Comparison of ENCODE assay signal across 19 cellular contexts in genomic region chr9:122191519-122191918, GRCh38.
"Had no signal": no experiment of that assay in that cellular context is flagged by ENCODE, and none has a peak within 500 bp of the region (broad histone marks: within the 10 kb centered on the region; RNA-seq: fewer than 3 reads in every experiment).

No MANE protein-coding gene starts in this region.

- ATAC-seq: body of pancreas, gastrocnemius medialis, left lobe of liver, SK-N-SH treated with all-trans-retinoic acid at 6 μM for 48 hours had no signal

- H3K9me3 Mint-ChIP-seq: activated B cell treated with CpG ODN at 0.5 μM for 24 hours; central memory CD8-positive, alpha-beta T cell; naive B cell had no signal

- H3K4me3 ChIP-seq: body of pancreas, coronary artery, gastrocnemius medialis, heart left ventricle, smooth muscle cell, stomach, testis, upper lobe of right lung had no signal

- H3K4me3 Mint-ChIP-seq: activated B cell treated with CpG ODN at 0.5 μM for 24 hours; activated CD8-positive, alpha-beta T cell treated with anti-CD3 and anti-CD28 coated beads, Interleukin-2, amount 10 ng/mL, durations not matched to agents 7 days and 5 days; activated naive CD8-positive, alpha-beta T cell; central memory CD8-positive, alpha-beta T cell; naive B cell had no signal

- H3K36me3 Mint-ChIP-seq: activated naive CD8-positive, alpha-beta T cell; naive B cell had no signal

- H3K4me1 Mint-ChIP-seq: activated B cell treated with CpG ODN at 0.5 μM for 24 hours; central memory CD8-positive, alpha-beta T cell; naive B cell had no signal

- H3K27me3 Mint-ChIP-seq: activated naive CD8-positive, alpha-beta T cell; central memory CD8-positive, alpha-beta T cell had no signal

- DNase-seq: activated B cell treated with CpG ODN at 0.5 μM for 24 hours; activated CD8-positive, alpha-beta memory T cell treated with anti-CD3 and anti-CD28 coated beads, Interleukin-2, amount 50 U/mL, for 4 hours; activated CD8-positive, alpha-beta T cell treated with anti-CD3 and anti-CD28 coated beads, Interleukin-2, amount 10 ng/mL, durations not matched to agents 7 days and 5 days; activated effector memory CD4-positive, alpha-beta T cell treated with anti-CD3 and anti-CD28 coated beads, Interleukin-2, amount 50 U/mL, for 16 hours; amygdala; body of pancreas; effector CD4-positive, alpha-beta T cell; gastrocnemius medialis; heart left ventricle; naive B cell; stomach; testis; upper lobe of right lung had no signal

- H3K27ac Mint-ChIP-seq: activated B cell treated with CpG ODN at 0.5 μM for 24 hours; activated CD8-positive, alpha-beta T cell treated with anti-CD3 and anti-CD28 coated beads, Interleukin-2, amount 10 ng/mL, durations not matched to agents 7 days and 5 days; activated naive CD8-positive, alpha-beta T cell; naive B cell had no signal
